23 cellular contexts compared by ENCODE assay signal in genomic region chr18:2486426-2486825, GRCh38.
"Had no signal": no experiment of that assay in that cellular context is flagged by ENCODE, and none has a peak within 500 bp of the region (broad histone marks: within the 10 kb centered on the region; RNA-seq: fewer than 3 reads in every experiment).

No MANE protein-coding gene starts in this region.

- H3K4me3 Mint-ChIP-seq: activated CD4-positive, alpha-beta memory T cell treated with anti-CD3 and anti-CD28 coated beads for 36 hours; activated naive CD4-positive, alpha-beta T cell treated with anti-CD3 and anti-CD28 coated beads, Interleukin-2, amount 10 ng/mL, durations not matched to agents 7 days and 5 days; endodermal cell; memory B cell; naive B cell; neural progenitor cell; stimulated activated naive B cell treated with anti-CD40 and anti-IgM and Interleukin-4, amounts not matched to agents 10 μg/mL and 1 μg/mL and 100 μg/mL, for 72 hours had no signal

- ATAC-seq: gastroesophageal sphincter; heart left ventricle; left cardiac atrium; mucosa of descending colon; stimulated activated naive B cell treated with anti-CD40 and anti-IgM and Interleukin-4, amounts not matched to agents 10 μg/mL and 1 μg/mL and 100 μg/mL, for 72 hours had no signal

- H3K4me2 ChIP-seq: neural progenitor cell had no signal

- H3K9me3 Mint-ChIP-seq: activated CD4-positive, alpha-beta memory T cell treated with anti-CD3 and anti-CD28 coated beads for 36 hours; activated naive CD4-positive, alpha-beta T cell treated with anti-CD3 and anti-CD28 coated beads, Interleukin-2, amount 10 ng/mL, durations not matched to agents 7 days and 5 days; endodermal cell; memory B cell; neural progenitor cell; stimulated activated naive B cell treated with anti-CD40 and anti-IgM and Interleukin-4, amounts not matched to agents 10 μg/mL and 1 μg/mL and 100 μg/mL, for 72 hours had no signal

- H3K27me3 Mint-ChIP-seq: activated naive CD4-positive, alpha-beta T cell treated with anti-CD3 and anti-CD28 coated beads, Interleukin-2, amount 10 ng/mL, durations not matched to agents 7 days and 5 days had no signal

- H3K36me3 Mint-ChIP-seq: activated CD4-positive, alpha-beta memory T cell treated with anti-CD3 and anti-CD28 coated beads for 36 hours; activated naive CD4-positive, alpha-beta T cell treated with anti-CD3 and anti-CD28 coated beads, Interleukin-2, amount 10 ng/mL, durations not matched to agents 7 days and 5 days; memory B cell; naive B cell; neural progenitor cell; stimulated activated naive B cell treated with anti-CD40 and anti-IgM and Interleukin-4, amounts not matched to agents 10 μg/mL and 1 μg/mL and 100 μg/mL, for 72 hours had no signal

- H3K4me1 ChIP-seq: esophagus squamous epithelium, gastroesophageal sphincter, heart left ventricle, neural progenitor cell, testis, uterus had no signal

- H3K4me1 Mint-ChIP-seq: activated naive CD4-positive, alpha-beta T cell treated with anti-CD3 and anti-CD28 coated beads, Interleukin-2, amount 10 ng/mL, durations not matched to agents 7 days and 5 days; endodermal cell; memory B cell; naive B cell; neural progenitor cell; stimulated activated naive B cell treated with anti-CD40 and anti-IgM and Interleukin-4, amounts not matched to agents 10 μg/mL and 1 μg/mL and 100 μg/mL, for 72 hours had no signal

- H2AFZ ChIP-seq: neural progenitor cell had no signal

- H3K4me3 ChIP-seq: esophagus squamous epithelium, gastroesophageal sphincter, heart left ventricle, mucosa of descending colon, neural progenitor cell, testis, uterus had no signal

- H3K9ac ChIP-seq: neural progenitor cell had no signal

- H3K27me3 ChIP-seq: esophagus squamous epithelium, gastroesophageal sphincter, neural progenitor cell, testis, uterus had no signal

- H3K9me3 ChIP-seq: esophagus squamous epithelium, gastroesophageal sphincter, heart left ventricle, mucosa of descending colon, testis, uterus had no signal

- H3K27ac ChIP-seq: esophagus squamous epithelium, gastroesophageal sphincter, heart left ventricle, neural progenitor cell, testis, uterus had no signal

- DNase-seq: activated CD4-positive, alpha-beta memory T cell treated with anti-CD3 and anti-CD28 coated beads for 36 hours; activated CD4-positive, alpha-beta T cell treated with anti-CD3 and anti-CD28 coated beads for 48 hours; activated effector memory CD4-positive, alpha-beta T cell treated with anti-CD3 and anti-CD28 coated beads, Interleukin-2, amount 50 U/mL, for 16 hours; activated naive CD4-positive, alpha-beta T cell treated with anti-CD3 and anti-CD28 coated beads, Interleukin-2, amount 10 ng/mL, durations not matched to agents 7 days and 5 days; amygdala; cerebellar nuclear complex; cortex of kidney; endodermal cell; esophagus squamous epithelium; heart left ventricle; islet precursor cell; left cardiac atrium; mucosa of descending colon; naive B cell; stimulated activated CD4-positive, alpha-beta T cell treated with anti-CD3 and anti-CD28 coated beads, Interleukin-2, amount 100 ng/mL, for 48 hours; stimulated activated CD8-positive, alpha-beta memory T cell treated with anti-CD3 and anti-CD28 coated beads, Interleukin-4, amount 100 ng/mL, for 48 hours; stimulated activated naive B cell treated with anti-CD40 and anti-IgM and Interleukin-4, amounts not matched to agents 10 μg/mL and 1 μg/mL and 100 μg/mL, for 72 hours; testis; trophoblast cell; uterus had no signal

- H3K27ac Mint-ChIP-seq: activated CD4-positive, alpha-beta memory T cell treated with anti-CD3 and anti-CD28 coated beads for 36 hours; activated naive CD4-positive, alpha-beta T cell treated with anti-CD3 and anti-CD28 coated beads, Interleukin-2, amount 10 ng/mL, durations not matched to agents 7 days and 5 days; endodermal cell; memory B cell; naive B cell; neural progenitor cell; stimulated activated naive B cell treated with anti-CD40 and anti-IgM and Interleukin-4, amounts not matched to agents 10 μg/mL and 1 μg/mL and 100 μg/mL, for 72 hours had no signal

- H3K36me3 ChIP-seq: esophagus squamous epithelium, gastroesophageal sphincter, heart left ventricle, neural progenitor cell, uterus had no signal
